Comparison of ENCODE assay signal across 8 cellular contexts in genomic region chr11:106087815-106088435, GRCh38. TPM values are rescaled to one million over a fixed set of nuclear protein-coding genes. Genes with fewer than 3 reads are reported as not detected.
DNase-seq lines count a peak whose midpoint lies in the region; ATAC-seq and TF ChIP-seq lines count a peak whose summit lies in the region.

No MANE protein-coding gene starts in this region.

- ATAC-seq in GM18517 (IDR thresholded peaks at IDR 0.05; ENCODE audit: unreplicated experiment): peak; percentile 39

- TF ChIP-seq POLR2A in NB4 (IDR thresholded peaks at IDR 0.05; ENCODE audit: extremely low read depth, insufficient read length) (no peak), suprapubic skin (IDR thresholded peaks at IDR 0.05) (no peak)

- no peak for TF ChIP-seq EP300 in suprapubic skin (IDR thresholded peaks at IDR 0.05)

- H3K36me3 ChIP-seq in WERI-Rb-1 (peaks cover 78% of the 10 kb centered on the region), suprapubic skin (peaks cover 25% of the 10 kb centered on the region)

- H3K4me1 ChIP-seq in suprapubic skin: peaks cover 30% of the 10 kb centered on the region

- H3K27ac ChIP-seq in WERI-Rb-1 (no peak overlapping the region), suprapubic skin (no peak overlapping the region)

- H3K4me3 ChIP-seq in NB4 (ENCODE audit: low read depth, low read length): no peak overlapping the region
- H3K4me3 ChIP-seq in WERI-Rb-1 (ENCODE audit: low read depth, low read length): no peak overlapping the region
- H3K4me3 ChIP-seq in suprapubic skin: no peak overlapping the region

- no peaks in the 10 kb centered on the region for H3K27me3 ChIP-seq in WERI-Rb-1 (ENCODE audit: insufficient read depth, low read depth, severe bottlenecking)
- H3K27me3 ChIP-seq in suprapubic skin: no peaks in the 10 kb centered on the region

- TF ChIP-seq CTCF in NB4 (IDR thresholded peaks at IDR 0.05; ENCODE audit: low read depth, low read length): peak; percentile 79
- TF ChIP-seq CTCF in WERI-Rb-1 (IDR thresholded peaks at IDR 0.05; ENCODE audit: low read depth, low read length): peak; percentile 65
- peak; percentile 29 to 75 for TF ChIP-seq CTCF in suprapubic skin (IDR thresholded peaks at IDR 0.05)

- no peaks in the 10 kb centered on the region for H3K9me3 ChIP-seq in WERI-Rb-1 (ENCODE audit: severe bottlenecking)
- no peaks in the 10 kb centered on the region for H3K9me3 ChIP-seq in suprapubic skin

- 40% methylated on average over 9 of the region's 9 CpGs for WGBS in suprapubic skin

- DNase-seq in Ammon's horn (ENCODE audit: low spot score) (peak; percentile 78), NB4 (ENCODE audit: low read depth) (peak; percentile 68), WERI-Rb-1 (peak; percentile 22), dermis microvascular lymphatic vessel endothelial cell (ENCODE audit: low read depth in 2 of 2) (peak; percentile 43 to 71), medulla oblongata (ENCODE audit: extremely low spot score) (peak; percentile 75), suprapubic skin (ENCODE audit: low spot score in 2 of 2) (no peak), ecto neural progenitor cell (ENCODE audit: low spot score) (no peak)

RNA-seq across cellular contexts. Expression of gene AASDHPPT, which starts 10.5 kb away (rescaled TPM):
- total RNA-seq in dermis microvascular lymphatic vessel endothelial cell (38.8 and 40.1 TPM in 2 replicates), suprapubic skin (10 to 100 TPM; 33.7 to 45.6 (median 44.6) TPM)

RNA-seq across cellular contexts. Expression of gene KBTBD3, which starts 10.8 kb away (rescaled TPM):
- total RNA-seq in dermis microvascular lymphatic vessel endothelial cell (2.9 and 4.0 TPM in 2 replicates), suprapubic skin (10 to 100 TPM in 1 of 4 donors, 1 to 10 TPM in 3; 2.9 to 15.3 (median 3.8) TPM)

Comparison
In these comparisons a context has a peak if more than half of its experiments do, and no peak if none do; other contexts are left out.
1. DNase-seq: peak in Ammon's horn (single experiment), NB4 (single experiment), WERI-Rb-1 (single experiment), dermis microvascular lymphatic vessel endothelial cell (2 of 2) and medulla oblongata (single experiment); none in suprapubic skin (0 of 2) and ecto neural progenitor cell (single experiment).
2. Peak in every context shown above with its lines, with median percentiles within 50 percentile points of each other: CTCF ChIP-seq.